Comparison of ENCODE assay signal across 21 cellular contexts in the genomic region with DNA sequence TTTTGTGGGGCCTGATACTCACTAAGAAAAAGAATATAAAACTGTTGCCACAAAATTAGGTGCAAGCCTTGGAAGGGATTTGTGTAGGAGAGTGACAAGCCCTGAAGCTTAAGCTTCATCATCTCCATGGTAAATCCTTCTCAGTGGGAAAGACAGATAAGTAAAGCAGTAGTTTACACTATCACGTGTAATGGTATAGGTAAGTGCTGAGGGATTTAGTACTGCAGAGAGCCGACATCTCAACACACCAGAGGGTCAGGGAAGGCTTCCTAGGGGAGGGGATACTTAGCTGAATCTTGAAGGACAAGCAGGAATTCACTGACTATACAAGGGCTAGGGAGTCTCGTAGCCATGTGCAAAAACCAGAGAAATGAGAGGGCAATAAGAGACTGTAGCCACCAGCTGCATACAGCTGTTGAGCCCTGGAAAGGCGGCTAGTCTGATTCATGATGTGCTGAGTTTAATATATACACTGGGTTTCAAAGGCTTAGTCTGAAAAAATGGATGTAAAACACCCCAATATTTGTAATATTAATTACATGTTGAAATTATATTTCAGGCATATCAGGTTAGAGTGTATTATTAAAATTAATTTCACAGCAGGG. TPM values are rescaled to one million over a fixed set of nuclear protein-coding genes. Genes with fewer than 3 reads are reported as not detected.
DNase-seq lines count a peak whose midpoint lies in the region; ATAC-seq and TF ChIP-seq lines count a peak whose summit lies in the region.
"Had no signal": no experiment of that assay in that cellular context is flagged by ENCODE, and none has a peak within 500 bp of the region (broad histone marks: within the 10 kb centered on the region; RNA-seq: fewer than 3 reads in every experiment).

No MANE protein-coding gene starts in this region.

- TF ChIP-seq CTCF in fibroblast of villous mesenchyme (IDR thresholded peaks at IDR 0.05; ENCODE audit: insufficient read depth, low read depth, low read length), result no peak

- no peak for ATAC-seq in GM18505 (IDR thresholded peaks at IDR 0.05; ENCODE audit: unreplicated experiment)
- ATAC-seq in HG03196 (IDR thresholded peaks at IDR 0.05; ENCODE audit: unreplicated experiment), result no peak
- ATAC-seq: HepG2, Panc1, SK-N-SH treated with all-trans-retinoic acid at 6 μM for 48 hours, T-cell had no signal

- no peak overlapping the region for H3K4me3 ChIP-seq in fibroblast of villous mesenchyme (ENCODE audit: low read depth, low read length)
- H3K4me3 ChIP-seq: BLaER1 treated with 17β-estradiol and CSF1 and Interleukin-3, amounts not matched to agents 10 nM and 100 nM had no signal

- TF ChIP-seq POLR2A in GM18505 (IDR thresholded peaks at IDR 0.05; ENCODE audit: borderline replicate concordance, extremely low read depth, insufficient read depth, insufficient read length), result no peak

- DNase-seq in NCI-H524 (lab: John Stamatoyannopoulos, UW) (peak; percentile 43 to 76), NCI-H524 treated with DMSO at 0.1 percent for 48 hours (lab: John Stamatoyannopoulos, UW) (no peak), NCI-H82 treated with DMSO at 0.1 percent for 48 hours (lab: John Stamatoyannopoulos, UW; ENCODE audit: unreplicated experiment) (peak; percentile 79), fibroblast of villous mesenchyme (ENCODE audit: low read depth) (peak; percentile 59), NAMALWA (ENCODE audit: low spot score) (no peak), activated T-cell treated with anti-CD3 and anti-CD28 coated beads for 4 hours (no peak)
- DNase-seq: ACHN; Caco-2; CD4-positive, alpha-beta memory T cell; KG1; MV-4-11; NCI-H1417 treated with DMSO at 0.1 percent for 48 hours; NCI-H187; NCI-H446; T-cell had no signal

RNA-seq across cellular contexts. Expression of a gene that starts 11.1 kb away (rescaled TPM):
- total RNA-seq in fibroblast of villous mesenchyme, result 5.2 and 9.3 TPM in 2 replicates

RNA-seq across cellular contexts. Expression of a gene that starts 22.0 kb away (rescaled TPM):
- 41.0 and 41.2 TPM in 2 replicates for total RNA-seq in fibroblast of villous mesenchyme

Comparison
In these comparisons a context has a peak if more than half of its experiments do, and no peak if none do; other contexts are left out.
1. DNase-seq: peak in NCI-H524 (2 of 2), NCI-H82 treated with DMSO at 0.1 percent for 48 hours (single experiment) and fibroblast of villous mesenchyme (single experiment); none in NCI-H524 treated with DMSO at 0.1 percent for 48 hours (single experiment), NAMALWA (single experiment) and activated T-cell treated with anti-CD3 and anti-CD28 coated beads for 4 hours (single experiment).